In genomic region chr7:156194813-156195212, GRCh38 we compare ENCODE assay signal across 20 cellular contexts.
"Had no signal": no experiment of that assay in that cellular context is flagged by ENCODE, and none has a peak within 500 bp of the region (broad histone marks: within the 10 kb centered on the region; RNA-seq: fewer than 3 reads in every experiment).

No MANE protein-coding gene starts in this region.

- FAIRE-seq: colon had no signal

- H3K36me3 ChIP-seq: WERI-Rb-1 had no signal

- H3K4me3 ChIP-seq: SK-N-MC had no signal

- H3K27ac ChIP-seq: SK-N-MC, WERI-Rb-1 had no signal

- DNase-seq: activated CD4-positive, alpha-beta memory T cell treated with anti-CD3 and anti-CD28 coated beads, Interleukin-2, amount 10 ng/mL, durations not matched to agents 7 days and 5 days; activated CD4-positive, alpha-beta T cell treated with anti-CD3 and anti-CD28 coated beads for 36 hours; activated CD4-positive, alpha-beta T cell treated with anti-CD3 and anti-CD28 coated beads, Interleukin-2, amount 50 U/mL, for 1 hour; activated gamma-delta T cell treated with Interleukin-2 at 50 U/mL for 16 hours; activated naive CD4-positive, alpha-beta T cell treated with anti-CD3 and anti-CD28 coated beads, Interleukin-2, amount 10 ng/mL, durations not matched to agents 7 days and 5 days; activated naive CD8-positive, alpha-beta T cell treated with anti-CD3 and anti-CD28 coated beads for 36 hours; activated T-cell treated with anti-CD3 and anti-CD28 coated beads for 4 hours; activated T-cell treated with anti-CD3 and anti-CD28 coated beads, Interleukin-2, amount 50 U/mL, for 48 hours; cerebellar nuclear complex; NCI-H1048; NCI-H1436 treated with DMSO at 0.1 percent for 48 hours; NCI-H187; NCI-H2081; NCI-H446 treated with DMSO at 0.1 percent for 48 hours; NCI-H524 treated with DMSO at 0.1 percent for 48 hours; RPMI8226; T-cell; WERI-Rb-1 had no signal
